ENCODE assay signal across 24 cellular contexts in the genomic region with DNA sequence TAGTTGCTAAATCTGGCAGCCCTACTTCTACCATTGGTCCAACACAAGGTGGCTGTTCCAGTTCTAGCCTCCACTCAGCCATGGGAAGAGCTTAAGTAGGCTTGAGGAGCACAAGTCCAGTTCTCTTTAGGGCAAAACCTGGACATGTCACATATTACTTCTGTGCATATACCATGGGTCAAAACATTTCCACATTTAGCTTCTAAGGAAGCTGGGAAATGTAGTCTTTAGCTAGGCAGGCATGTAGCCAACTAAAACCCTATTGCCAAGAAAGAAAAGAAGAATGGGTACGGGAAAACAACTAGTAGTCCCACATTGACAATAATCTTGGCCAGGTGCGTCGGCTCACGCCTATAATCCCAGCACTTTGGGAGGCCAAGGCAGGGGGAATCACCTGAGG.
"Had no signal": no experiment of that assay in that cellular context is flagged by ENCODE, and none has a peak within 500 bp of the region (broad histone marks: within the 10 kb centered on the region; RNA-seq: fewer than 3 reads in every experiment).

No MANE protein-coding gene starts in this region.

- H3K4me1 ChIP-seq: SJCRH30 had no signal

- H3K27me3 ChIP-seq: MG63, Peyer's patch, SJCRH30 had no signal

- H3K27ac ChIP-seq: PC-9, Peyer's patch, SJCRH30 had no signal

- H2AFZ ChIP-seq: PC-9 had no signal

- H3K4me3 ChIP-seq: MG63, PC-9, Peyer's patch, SJCRH30 had no signal

- DNase-seq: Karpas-422, KG1, MG63, NCI-H1092, NCI-H1105 treated with DMSO at 0.1 percent for 48 hours, NCI-H1436, NCI-H187, NCI-H2029, NCI-H2081 treated with DMSO at 0.1 percent for 48 hours, NCI-H2171, NCI-H226, NCI-H446, NCI-H510A, NCI-H524 treated with DMSO at 0.1 percent for 48 hours, NCI-H69, NCI-H774, OCI-M1, PC-9, Peyer's patch, SHP77 treated with DMSO at 0.1 percent for 48 hours, SJCRH30, T-helper 1 cell had no signal

- H3K9me3 ChIP-seq: SJCRH30 had no signal

- H3K36me3 ChIP-seq: MG63, Peyer's patch, SJCRH30 had no signal

- H3K4me2 ChIP-seq: PC-9 had no signal

- ATAC-seq: Right ventricle myocardium inferior, SK-N-SH treated with all-trans-retinoic acid at 6 μM for 48 hours had no signal
